ENCODE assay signal across 1 cellular context in the genomic region with DNA sequence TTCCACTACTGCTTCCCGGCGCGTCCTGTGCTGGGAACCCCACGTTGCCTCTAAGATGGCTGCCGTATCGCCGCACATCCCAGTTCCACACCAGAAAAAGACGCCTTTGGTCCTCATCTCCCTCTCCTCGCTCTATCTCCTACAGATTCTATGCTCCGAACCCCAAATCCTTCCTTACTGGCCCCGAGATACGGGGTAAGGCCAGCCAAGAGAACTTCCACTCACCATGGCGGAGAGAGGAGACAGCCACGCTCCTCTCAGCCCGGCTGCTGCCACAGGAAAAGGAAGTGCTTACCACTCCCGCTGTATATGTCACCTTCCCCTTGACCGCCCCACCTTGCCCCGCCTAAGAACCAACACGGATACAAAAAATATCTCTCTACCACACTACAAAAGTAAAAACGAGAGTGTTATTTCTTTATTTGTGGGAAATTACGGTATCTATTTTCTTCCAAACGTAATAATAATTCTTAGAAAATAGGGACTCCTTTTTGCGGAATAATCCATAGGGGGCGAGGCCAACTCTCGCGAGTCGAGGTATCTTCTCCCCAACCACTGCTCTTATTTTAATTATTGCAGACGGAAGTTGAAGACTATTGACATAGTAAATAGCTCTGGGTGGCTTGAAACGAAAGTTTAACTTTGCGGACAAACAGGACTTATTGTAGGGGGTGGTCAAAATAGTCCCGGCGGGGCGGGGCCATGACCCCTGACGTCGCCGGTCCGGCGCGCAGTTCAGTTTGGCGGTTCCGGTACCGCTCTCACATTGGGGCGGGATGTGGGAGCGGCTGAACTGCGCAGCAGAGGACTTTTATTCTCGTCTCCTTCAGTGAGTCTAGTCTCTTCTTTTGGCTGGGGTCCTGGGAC.
TF ChIP-seq lines count a peak whose summit lies in the region.

Gene RPL4, minus strand, starts transcription at position 293 of the 867 bp plus-strand sequence. Its CDS starts 65 bp downstream, at position 228.
Gene ZWILCH, plus strand, starts transcription at position 764 of the 867 bp plus-strand sequence. Its CDS starts 13 bp downstream, at position 777.

TF ChIP-seq in H1, 55 proteins besides CTCF, POLR2A, EP300 and RAD21 (continued from another document):
- TF ChIP-seq BRCA1 (IDR thresholded peaks at IDR 0.05; ENCODE audit: low read depth, low read length) (peak; percentile 74), BCL11A (IDR thresholded peaks at IDR 0.05; ENCODE audit: low read depth in 2 of 2, low read length in 2 of 2) (no peak), GTF2F1 (IDR thresholded peaks at IDR 0.05; ENCODE audit: borderline replicate concordance, low read depth, low read length) (peak; percentile 77; the same call in 1 of the 2 replicates), CREB1 (IDR thresholded peaks at IDR 0.05) (peak; percentile 74), CEBPB (IDR thresholded peaks at IDR 0.05; ENCODE audit: low read depth, low read length) (no peak), KDM4A (IDR thresholded peaks at IDR 0.05; ENCODE audit: low read depth, low read length, severe bottlenecking) (peak; percentile 58), SP4 (IDR thresholded peaks at IDR 0.05; ENCODE audit: low read length) (peak; percentile 61; the same call in 1 of the 2 replicates), SUZ12 (IDR thresholded peaks at IDR 0.05; ENCODE audit: low read length) (no peak), POU5F1 (IDR thresholded peaks at IDR 0.05; ENCODE audit: low read depth, low read length) (no peak), HDAC6 (IDR thresholded peaks at IDR 0.05; ENCODE audit: low read depth, low read length) (no peak), PHF8 (conservative IDR thresholded peaks at IDR 0.05; ENCODE audit: low read depth, low read length) (peak; percentile 93), EGR1 (IDR thresholded peaks at IDR 0.05; ENCODE audit: borderline replicate concordance, low read depth, low read length) (no peak), EZH2 (IDR thresholded peaks at IDR 0.05; ENCODE audit: low read depth, low read length, severe bottlenecking) (no peak), TEAD4 (IDR thresholded peaks at IDR 0.05; ENCODE audit: low read depth, low read length) (no peak), E2F6 (IDR thresholded peaks at IDR 0.05) (no peak), ATF2 (IDR thresholded peaks at IDR 0.05; ENCODE audit: low read length) (no peak; the same call in 1 of the 2 replicates), SRF (IDR thresholded peaks at IDR 0.05; ENCODE audit: low read depth, low read length) (no peak), SIN3A (conservative IDR thresholded peaks at IDR 0.05 in 1 of 2, IDR thresholded peaks at IDR 0.05 in 1 of 2; ENCODE audit: low read depth in 1 of 2, low read length in 2 of 2) (peak; percentile 68 to 91; a peak in 3 of 4 replicates), SIRT6 (IDR thresholded peaks at IDR 0.05; ENCODE audit: low read length) (no peak), JUN (IDR thresholded peaks at IDR 0.05; ENCODE audit: low read depth, low read length) (no peak), MAFK (IDR thresholded peaks at IDR 0.05; ENCODE audit: low read depth, low read length) (no peak), TAF7 (optimal IDR thresholded peaks at IDR 0.05; ENCODE audit: borderline replicate concordance, low read depth, low read length) (peak; percentile 98), POLR2AphosphoS5 (IDR thresholded peaks at IDR 0.05; ENCODE audit: low read depth, low read length) (peak; percentile 96), FOSL1 (IDR thresholded peaks at IDR 0.05; ENCODE audit: insufficient read depth, low read depth, low read length) (no peak), RXRA (IDR thresholded peaks at IDR 0.05; ENCODE audit: insufficient read depth, low read depth, low read length) (no peak), TCF12 (IDR thresholded peaks at IDR 0.05; ENCODE audit: low read depth, low read length) (no peak), YY1 (IDR thresholded peaks at IDR 0.05; ENCODE audit: low read depth, low read length) (peak; percentile 95), RFX5 (IDR thresholded peaks at IDR 0.05; ENCODE audit: borderline replicate concordance, low read depth, low read length) (no peak), SP1 (IDR thresholded peaks at IDR 0.05; ENCODE audit: low read depth, low read length) (no peak; the same call in 1 of the 2 replicates), CBX8 (IDR thresholded peaks at IDR 0.05; ENCODE audit: borderline replicate concordance, low read depth, low read length) (no peak), TAF1 (IDR thresholded peaks at IDR 0.05; ENCODE audit: low read depth, low read length) (peak; percentile 94), NANOG (IDR thresholded peaks at IDR 0.05; ENCODE audit: insufficient read depth, low read depth, low read length, poor library complexity, severe bottlenecking) (no peak), KDM5A (IDR thresholded peaks at IDR 0.05; ENCODE audit: low read length) (peak; percentile 79), ZNF274 (IDR thresholded peaks at IDR 0.05; ENCODE audit: borderline replicate concordance, extremely low read depth, low read length) (no peak), JUND (IDR thresholded peaks at IDR 0.05; ENCODE audit: low read length) (no peak; the same call in 1 of the 2 replicates), MAX (IDR thresholded peaks at IDR 0.05) (peak; percentile 64; the same call in 1 of the 2 replicates), ASH2L (IDR thresholded peaks at IDR 0.05; ENCODE audit: low read length) (peak; percentile 71), BACH1 (IDR thresholded peaks at IDR 0.05; ENCODE audit: low read length) (no peak), CBX5 (IDR thresholded peaks at IDR 0.05; ENCODE audit: low read depth, low read length) (no peak), HDAC2 (IDR thresholded peaks at IDR 0.05; ENCODE audit: borderline replicate concordance in 1 of 2, low read depth in 2 of 2, low read length in 2 of 2) (0 out of 4 replicates have a peak, but pooled peaks of 1 of the 2 experiments have one; percentile 5), RBBP5 (IDR thresholded peaks at IDR 0.05; ENCODE audit: borderline replicate concordance, low read depth, low read length) (no peak), CTBP2 (IDR thresholded peaks at IDR 0.05; ENCODE audit: borderline replicate concordance, insufficient read depth, insufficient read length, low read length) (no peak), RNF2 (IDR thresholded peaks at IDR 0.05; ENCODE audit: borderline replicate concordance, low read depth, low read length, missing control alignments, poor library complexity, severe bottlenecking) (no peak), CHD2 (IDR thresholded peaks at IDR 0.05; ENCODE audit: low read length) (peak; percentile 95), SP2 (IDR thresholded peaks at IDR 0.05; ENCODE audit: low read length) (no peak), CHD1 (IDR thresholded peaks at IDR 0.05; ENCODE audit: low read depth, low read length) (peak; percentile 19; the same call in 1 of the 2 replicates), SAP30 (IDR thresholded peaks at IDR 0.05; ENCODE audit: insufficient read depth, insufficient replicate concordance, low read length) (peak; percentile 95), NRF1 (IDR thresholded peaks at IDR 0.05; ENCODE audit: low read depth, low read length) (no peak), SIX5 (IDR thresholded peaks at IDR 0.05; ENCODE audit: low read depth, low read length) (no peak), KDM1A (IDR thresholded peaks at IDR 0.05; ENCODE audit: borderline replicate concordance, low read length) (peak; percentile 69; the same call in 1 of the 2 replicates)
- TF ChIP-seq, protein P1, sequence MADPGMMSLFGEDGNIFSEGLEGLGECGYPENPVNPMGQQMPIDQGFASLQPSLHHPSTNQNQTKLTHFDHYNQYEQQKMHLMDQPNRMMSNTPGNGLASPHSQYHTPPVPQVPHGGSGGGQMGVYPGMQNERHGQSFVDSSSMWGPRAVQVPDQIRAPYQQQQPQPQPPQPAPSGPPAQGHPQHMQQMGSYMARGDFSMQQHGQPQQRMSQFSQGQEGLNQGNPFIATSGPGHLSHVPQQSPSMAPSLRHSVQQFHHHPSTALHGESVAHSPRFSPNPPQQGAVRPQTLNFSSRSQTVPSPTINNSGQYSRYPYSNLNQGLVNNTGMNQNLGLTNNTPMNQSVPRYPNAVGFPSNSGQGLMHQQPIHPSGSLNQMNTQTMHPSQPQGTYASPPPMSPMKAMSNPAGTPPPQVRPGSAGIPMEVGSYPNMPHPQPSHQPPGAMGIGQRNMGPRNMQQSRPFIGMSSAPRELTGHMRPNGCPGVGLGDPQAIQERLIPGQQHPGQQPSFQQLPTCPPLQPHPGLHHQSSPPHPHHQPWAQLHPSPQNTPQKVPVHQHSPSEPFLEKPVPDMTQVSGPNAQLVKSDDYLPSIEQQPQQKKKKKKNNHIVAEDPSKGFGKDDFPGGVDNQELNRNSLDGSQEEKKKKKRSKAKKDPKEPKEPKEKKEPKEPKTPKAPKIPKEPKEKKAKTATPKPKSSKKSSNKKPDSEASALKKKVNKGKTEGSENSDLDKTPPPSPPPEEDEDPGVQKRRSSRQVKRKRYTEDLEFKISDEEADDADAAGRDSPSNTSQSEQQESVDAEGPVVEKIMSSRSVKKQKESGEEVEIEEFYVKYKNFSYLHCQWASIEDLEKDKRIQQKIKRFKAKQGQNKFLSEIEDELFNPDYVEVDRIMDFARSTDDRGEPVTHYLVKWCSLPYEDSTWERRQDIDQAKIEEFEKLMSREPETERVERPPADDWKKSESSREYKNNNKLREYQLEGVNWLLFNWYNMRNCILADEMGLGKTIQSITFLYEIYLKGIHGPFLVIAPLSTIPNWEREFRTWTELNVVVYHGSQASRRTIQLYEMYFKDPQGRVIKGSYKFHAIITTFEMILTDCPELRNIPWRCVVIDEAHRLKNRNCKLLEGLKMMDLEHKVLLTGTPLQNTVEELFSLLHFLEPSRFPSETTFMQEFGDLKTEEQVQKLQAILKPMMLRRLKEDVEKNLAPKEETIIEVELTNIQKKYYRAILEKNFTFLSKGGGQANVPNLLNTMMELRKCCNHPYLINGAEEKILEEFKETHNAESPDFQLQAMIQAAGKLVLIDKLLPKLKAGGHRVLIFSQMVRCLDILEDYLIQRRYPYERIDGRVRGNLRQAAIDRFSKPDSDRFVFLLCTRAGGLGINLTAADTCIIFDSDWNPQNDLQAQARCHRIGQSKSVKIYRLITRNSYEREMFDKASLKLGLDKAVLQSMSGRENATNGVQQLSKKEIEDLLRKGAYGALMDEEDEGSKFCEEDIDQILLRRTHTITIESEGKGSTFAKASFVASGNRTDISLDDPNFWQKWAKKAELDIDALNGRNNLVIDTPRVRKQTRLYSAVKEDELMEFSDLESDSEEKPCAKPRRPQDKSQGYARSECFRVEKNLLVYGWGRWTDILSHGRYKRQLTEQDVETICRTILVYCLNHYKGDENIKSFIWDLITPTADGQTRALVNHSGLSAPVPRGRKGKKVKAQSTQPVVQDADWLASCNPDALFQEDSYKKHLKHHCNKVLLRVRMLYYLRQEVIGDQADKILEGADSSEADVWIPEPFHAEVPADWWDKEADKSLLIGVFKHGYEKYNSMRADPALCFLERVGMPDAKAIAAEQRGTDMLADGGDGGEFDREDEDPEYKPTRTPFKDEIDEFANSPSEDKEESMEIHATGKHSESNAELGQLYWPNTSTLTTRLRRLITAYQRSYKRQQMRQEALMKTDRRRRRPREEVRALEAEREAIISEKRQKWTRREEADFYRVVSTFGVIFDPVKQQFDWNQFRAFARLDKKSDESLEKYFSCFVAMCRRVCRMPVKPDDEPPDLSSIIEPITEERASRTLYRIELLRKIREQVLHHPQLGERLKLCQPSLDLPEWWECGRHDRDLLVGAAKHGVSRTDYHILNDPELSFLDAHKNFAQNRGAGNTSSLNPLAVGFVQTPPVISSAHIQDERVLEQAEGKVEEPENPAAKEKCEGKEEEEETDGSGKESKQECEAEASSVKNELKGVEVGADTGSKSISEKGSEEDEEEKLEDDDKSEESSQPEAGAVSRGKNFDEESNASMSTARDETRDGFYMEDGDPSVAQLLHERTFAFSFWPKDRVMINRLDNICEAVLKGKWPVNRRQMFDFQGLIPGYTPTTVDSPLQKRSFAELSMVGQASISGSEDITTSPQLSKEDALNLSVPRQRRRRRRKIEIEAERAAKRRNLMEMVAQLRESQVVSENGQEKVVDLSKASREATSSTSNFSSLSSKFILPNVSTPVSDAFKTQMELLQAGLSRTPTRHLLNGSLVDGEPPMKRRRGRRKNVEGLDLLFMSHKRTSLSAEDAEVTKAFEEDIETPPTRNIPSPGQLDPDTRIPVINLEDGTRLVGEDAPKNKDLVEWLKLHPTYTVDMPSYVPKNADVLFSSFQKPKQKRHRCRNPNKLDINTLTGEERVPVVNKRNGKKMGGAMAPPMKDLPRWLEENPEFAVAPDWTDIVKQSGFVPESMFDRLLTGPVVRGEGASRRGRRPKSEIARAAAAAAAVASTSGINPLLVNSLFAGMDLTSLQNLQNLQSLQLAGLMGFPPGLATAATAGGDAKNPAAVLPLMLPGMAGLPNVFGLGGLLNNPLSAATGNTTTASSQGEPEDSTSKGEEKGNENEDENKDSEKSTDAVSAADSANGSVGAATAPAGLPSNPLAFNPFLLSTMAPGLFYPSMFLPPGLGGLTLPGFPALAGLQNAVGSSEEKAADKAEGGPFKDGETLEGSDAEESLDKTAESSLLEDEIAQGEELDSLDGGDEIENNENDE (IDR thresholded peaks at IDR 0.05; ENCODE audit: insufficient replicate concordance, low read length): no peak
- TF ChIP-seq, protein P2, sequence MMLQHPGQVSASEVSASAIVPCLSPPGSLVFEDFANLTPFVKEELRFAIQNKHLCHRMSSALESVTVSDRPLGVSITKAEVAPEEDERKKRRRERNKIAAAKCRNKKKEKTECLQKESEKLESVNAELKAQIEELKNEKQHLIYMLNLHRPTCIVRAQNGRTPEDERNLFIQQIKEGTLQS (IDR thresholded peaks at IDR 0.05; ENCODE audit: insufficient read depth, low read depth, low read length): no peak
- TF ChIP-seq, protein P3, sequence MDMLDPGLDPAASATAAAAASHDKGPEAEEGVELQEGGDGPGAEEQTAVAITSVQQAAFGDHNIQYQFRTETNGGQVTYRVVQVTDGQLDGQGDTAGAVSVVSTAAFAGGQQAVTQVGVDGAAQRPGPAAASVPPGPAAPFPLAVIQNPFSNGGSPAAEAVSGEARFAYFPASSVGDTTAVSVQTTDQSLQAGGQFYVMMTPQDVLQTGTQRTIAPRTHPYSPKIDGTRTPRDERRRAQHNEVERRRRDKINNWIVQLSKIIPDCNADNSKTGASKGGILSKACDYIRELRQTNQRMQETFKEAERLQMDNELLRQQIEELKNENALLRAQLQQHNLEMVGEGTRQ (IDR thresholded peaks at IDR 0.05; ENCODE audit: low read length): no peak
